18 cellular contexts compared by ENCODE assay signal in the genomic region with DNA sequence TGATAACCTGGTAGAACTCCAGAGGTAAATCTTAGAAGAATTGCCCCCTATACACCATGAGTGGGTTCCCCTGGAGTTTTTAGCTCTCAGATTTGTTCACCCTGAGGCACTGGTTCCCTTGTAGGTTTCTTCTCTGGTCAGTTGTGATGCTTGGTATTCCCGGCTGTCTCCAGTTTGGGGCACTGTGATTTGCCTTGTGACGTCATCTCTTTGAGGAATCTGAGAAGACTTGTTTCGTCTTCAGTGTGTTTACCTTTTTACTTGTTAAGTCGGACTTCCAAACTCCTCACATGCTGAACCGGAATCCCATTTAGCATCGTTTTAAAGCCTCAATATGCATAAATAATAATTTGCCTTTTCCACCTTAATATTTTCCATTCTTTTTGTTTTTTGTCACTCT. TPM values are rescaled to one million over a fixed set of nuclear protein-coding genes. Genes with fewer than 3 reads are reported as not detected.
DNase-seq lines count a peak whose midpoint lies in the region; ATAC-seq, FAIRE-seq and TF ChIP-seq lines count a peak whose summit lies in the region.
"Had no signal": no experiment of that assay in that cellular context is flagged by ENCODE, and none has a peak within 500 bp of the region (broad histone marks: within the 10 kb centered on the region; RNA-seq: fewer than 3 reads in every experiment).

No MANE protein-coding gene starts in this region.

- CTCF ChIA-PET in MCF 10A (lab: Yijun Ruan, JAX) = no interaction called here
- CTCF ChIA-PET in HEK293 (lab: Yijun Ruan, JAX) = interaction anchor here (0.6 to 0.8 kb wide), 4 partner anchors 170 to 318 kb away, joined by 3 to 5 read pairs (median 4); no protein-coding TSS in a partner anchor

- H3K27ac ChIP-seq in HEK293 (ENCODE audit: extremely low read depth, low read depth, low read length) = no peak overlapping the region
- H3K27ac ChIP-seq: BLaER1, HL-60 had no signal

- H3K36me3 Mint-ChIP-seq in MCF 10A (ENCODE audit: insufficient read depth, unreplicated experiment) (peaks cover 6% of the 10 kb centered on the region), nephron progenitor cell (ENCODE audit: low read depth) (peaks cover 79% of the 10 kb centered on the region)
- H3K36me3 Mint-ChIP-seq: CD14-positive monocyte; CD4-positive, alpha-beta memory T cell had no signal

- intact Hi-C loops in MCF 10A (cut with micrococcal nuclease) = no loop called here

- H3K4me3 Mint-ChIP-seq in MCF 10A (ENCODE audit: unreplicated experiment) (no peak overlapping the region), nephron progenitor cell (no peak overlapping the region)
- H3K4me3 Mint-ChIP-seq: CD14-positive monocyte; CD4-positive, alpha-beta memory T cell had no signal

- H3K27me3 Mint-ChIP-seq in MCF 10A (ENCODE audit: insufficient read depth, unreplicated experiment) (no peaks in the 10 kb centered on the region), nephron progenitor cell (ENCODE audit: low read depth, poor library complexity) (no peaks in the 10 kb centered on the region)

- POLR2A ChIA-PET in MCF 10A (lab: Yijun Ruan, JAX) = interaction anchor here (0.6 kb wide), 1 partner anchor 95 kb away, joined by 3 read pairs; no protein-coding TSS in a partner anchor
- POLR2A ChIA-PET in HEK293 (lab: Yijun Ruan, JAX) = no interaction called here

- TF ChIP-seq CTCF in MCF 10A (IDR thresholded peaks at IDR 0.05; ENCODE audit: unreplicated experiment) = no peak
- TF ChIP-seq CTCF in HEK293 (tag by site-specific recombination; IDR thresholded peaks at IDR 0.05) = no peak
- TF ChIP-seq CTCF in bronchial epithelial cell (IDR thresholded peaks at IDR 0.05; ENCODE audit: insufficient read depth, low read length, severe bottlenecking) = no peak
- TF ChIP-seq CTCF in nephron progenitor cell (IDR thresholded peaks at IDR 0.05) = no peak

- no peak overlapping the region for H3K27ac Mint-ChIP-seq in MCF 10A (ENCODE audit: low read depth, unreplicated experiment)
- peak overlapping the region; percentile 78 for H3K27ac Mint-ChIP-seq in nephron progenitor cell
- H3K27ac Mint-ChIP-seq: CD4-positive, alpha-beta memory T cell had no signal

- no peak for ATAC-seq in GM21447 (IDR thresholded peaks at IDR 0.05; ENCODE audit: unreplicated experiment)

- H3K4me3 ChIP-seq in HEK293 (ENCODE audit: low read depth, low read length) = no peak overlapping the region
- no peak overlapping the region for H3K4me3 ChIP-seq in bronchial epithelial cell (ENCODE audit: low read depth, low read length)
- H3K4me3 ChIP-seq: BLaER1, HAP-1 had no signal

- peak; percentile 22 to 76 for DNase-seq in T47D (ENCODE audit: low read depth in 1 of 2, low spot score in 1 of 2)
- DNase-seq in MCF 10A (ENCODE audit: unreplicated experiment) = no peak
- no peak for DNase-seq in bronchial epithelial cell (ENCODE audit: low read depth)
- no peak for DNase-seq in nephron progenitor cell
- no peak for DNase-seq in NCI-H446 treated with DMSO at 0.1 percent for 48 hours (lab: John Stamatoyannopoulos, UW)
- no peak for DNase-seq in G401 (ENCODE audit: low spot score)
- DNase-seq: 8988T; CD4-positive, alpha-beta memory T cell; DMS153; DMS79; GF-D8; IMR-90 had no signal

- H3K9me3 ChIP-seq in HEK293 (ENCODE audit: control insufficient read depth, insufficient read depth, low read depth, low read length) = no peaks in the 10 kb centered on the region
- H3K9me3 ChIP-seq: HAP-1 had no signal

- H3K9me3 Mint-ChIP-seq in MCF 10A (ENCODE audit: unreplicated experiment) = no peaks in the 10 kb centered on the region
- peaks cover 42% of the 10 kb centered on the region for H3K9me3 Mint-ChIP-seq in nephron progenitor cell
- H3K9me3 Mint-ChIP-seq: CD4-positive, alpha-beta memory T cell had no signal

- in situ Hi-C loops in T47D (cut with HindIII; ENCODE audit: low pct_unique_long_range_greater_than_20kb, low sequenced_read_pairs) = no loop called here
- in situ Hi-C loops in G401 (cut with HindIII; ENCODE audit: low sequenced_read_pairs) = no loop called here

- H3K27me3 ChIP-seq in bronchial epithelial cell (ENCODE audit: control insufficient read depth, insufficient read depth, low read length) = no peaks in the 10 kb centered on the region
- H3K27me3 ChIP-seq: BLaER1 had no signal

- H3K4me1 Mint-ChIP-seq in MCF 10A (ENCODE audit: insufficient read depth, unreplicated experiment) (no peaks in the 10 kb centered on the region), nephron progenitor cell (peaks cover 37% of the 10 kb centered on the region)
- H3K4me1 Mint-ChIP-seq: CD14-positive monocyte; CD4-positive, alpha-beta memory T cell had no signal

- H3K4me1 ChIP-seq in HEK293 (ENCODE audit: control insufficient read depth, insufficient read depth, low read length) = no peaks in the 10 kb centered on the region; the same call in 1 of the 2 replicates
- H3K4me1 ChIP-seq: BLaER1, HAP-1 had no signal

- BruUV-seq in MCF 10A (replicated peaks; lab: Mats Ljungman, UMichigan) = no TSS peak

- no peaks in the 10 kb centered on the region for H3K36me3 ChIP-seq in HEK293 (ENCODE audit: control insufficient read depth in 2 of 2, insufficient read depth in 1 of 2, low read length in 2 of 2)
- no peaks in the 10 kb centered on the region for H3K36me3 ChIP-seq in bronchial epithelial cell (ENCODE audit: control insufficient read depth, insufficient read depth, low read length)
- H3K36me3 ChIP-seq: BLaER1, HAP-1 had no signal

- peak; percentile 32 for FAIRE-seq in bronchial epithelial cell (lab: Jason Lieb, UNC)

TF ChIP-seq in HEK293, 187 proteins besides CTCF, POLR2A, EP300 and RAD21:
- TF ChIP-seq ZNF138 (tag by site-specific recombination; IDR thresholded peaks at IDR 0.05; ENCODE audit: borderline replicate concordance) (no peak), ZNF600 (tag by site-specific recombination; IDR thresholded peaks at IDR 0.05) (no peak), ZNF558 (tag by site-specific recombination; IDR thresholded peaks at IDR 0.05) (no peak), ZBTB7A (tag by site-specific recombination; IDR thresholded peaks at IDR 0.05; ENCODE audit: low read depth) (no peak), ZNF629 (tag by site-specific recombination; IDR thresholded peaks at IDR 0.05) (peak; percentile 50; the same call in 1 of the 2 replicates)
- TF ChIP-seq, protein P1, sequence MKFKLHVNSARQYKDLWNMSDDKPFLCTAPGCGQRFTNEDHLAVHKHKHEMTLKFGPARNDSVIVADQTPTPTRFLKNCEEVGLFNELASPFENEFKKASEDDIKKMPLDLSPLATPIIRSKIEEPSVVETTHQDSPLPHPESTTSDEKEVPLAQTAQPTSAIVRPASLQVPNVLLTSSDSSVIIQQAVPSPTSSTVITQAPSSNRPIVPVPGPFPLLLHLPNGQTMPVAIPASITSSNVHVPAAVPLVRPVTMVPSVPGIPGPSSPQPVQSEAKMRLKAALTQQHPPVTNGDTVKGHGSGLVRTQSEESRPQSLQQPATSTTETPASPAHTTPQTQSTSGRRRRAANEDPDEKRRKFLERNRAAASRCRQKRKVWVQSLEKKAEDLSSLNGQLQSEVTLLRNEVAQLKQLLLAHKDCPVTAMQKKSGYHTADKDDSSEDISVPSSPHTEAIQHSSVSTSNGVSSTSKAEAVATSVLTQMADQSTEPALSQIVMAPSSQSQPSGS (tag by site-specific recombination; IDR thresholded peaks at IDR 0.05; ENCODE audit: low read depth) = peak; percentile 75
- TF ChIP-seq, protein P2, sequence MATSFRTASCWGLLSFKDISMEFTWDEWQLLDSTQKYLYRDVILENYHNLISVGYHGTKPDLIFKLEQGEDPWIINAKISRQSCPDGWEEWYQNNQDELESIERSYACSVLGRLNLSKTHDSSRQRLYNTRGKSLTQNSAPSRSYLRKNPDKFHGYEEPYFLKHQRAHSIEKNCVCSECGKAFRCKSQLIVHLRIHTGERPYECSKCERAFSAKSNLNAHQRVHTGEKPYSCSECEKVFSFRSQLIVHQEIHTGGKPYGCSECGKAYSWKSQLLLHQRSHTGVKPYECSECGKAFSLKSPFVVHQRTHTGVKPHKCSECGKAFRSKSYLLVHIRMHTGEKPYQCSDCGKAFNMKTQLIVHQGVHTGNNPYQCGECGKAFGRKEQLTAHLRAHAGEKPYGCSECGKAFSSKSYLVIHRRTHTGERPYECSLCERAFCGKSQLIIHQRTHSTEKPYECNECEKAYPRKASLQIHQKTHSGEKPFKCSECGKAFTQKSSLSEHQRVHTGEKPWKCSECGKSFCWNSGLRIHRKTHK (tag by site-specific recombination; IDR thresholded peaks at IDR 0.05) = no peak
- TF ChIP-seq, protein P3, sequence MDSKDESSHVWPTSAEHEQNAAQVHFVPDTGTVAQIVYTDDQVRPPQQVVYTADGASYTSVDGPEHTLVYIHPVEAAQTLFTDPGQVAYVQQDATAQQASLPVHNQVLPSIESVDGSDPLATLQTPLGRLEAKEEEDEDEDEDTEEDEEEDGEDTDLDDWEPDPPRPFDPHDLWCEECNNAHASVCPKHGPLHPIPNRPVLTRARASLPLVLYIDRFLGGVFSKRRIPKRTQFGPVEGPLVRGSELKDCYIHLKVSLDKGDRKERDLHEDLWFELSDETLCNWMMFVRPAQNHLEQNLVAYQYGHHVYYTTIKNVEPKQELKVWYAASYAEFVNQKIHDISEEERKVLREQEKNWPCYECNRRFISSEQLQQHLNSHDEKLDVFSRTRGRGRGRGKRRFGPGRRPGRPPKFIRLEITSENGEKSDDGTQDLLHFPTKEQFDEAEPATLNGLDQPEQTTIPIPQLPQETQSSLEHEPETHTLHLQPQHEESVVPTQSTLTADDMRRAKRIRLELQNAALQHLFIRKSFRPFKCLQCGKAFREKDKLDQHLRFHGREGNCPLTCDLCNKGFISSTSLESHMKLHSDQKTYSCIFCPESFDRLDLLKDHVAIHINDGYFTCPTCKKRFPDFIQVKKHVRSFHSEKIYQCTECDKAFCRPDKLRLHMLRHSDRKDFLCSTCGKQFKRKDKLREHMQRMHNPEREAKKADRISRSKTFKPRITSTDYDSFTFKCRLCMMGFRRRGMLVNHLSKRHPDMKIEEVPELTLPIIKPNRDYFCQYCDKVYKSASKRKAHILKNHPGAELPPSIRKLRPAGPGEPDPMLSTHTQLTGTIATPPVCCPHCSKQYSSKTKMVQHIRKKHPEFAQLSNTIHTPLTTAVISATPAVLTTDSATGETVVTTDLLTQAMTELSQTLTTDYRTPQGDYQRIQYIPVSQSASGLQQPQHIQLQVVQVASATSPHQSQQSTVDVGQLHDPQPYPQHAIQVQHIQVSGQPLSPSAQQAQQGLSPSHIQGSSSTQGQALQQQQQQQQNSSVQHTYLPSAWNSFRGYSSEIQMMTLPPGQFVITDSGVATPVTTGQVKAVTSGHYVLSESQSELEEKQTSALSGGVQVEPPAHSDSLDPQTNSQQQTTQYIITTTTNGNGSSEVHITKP (tag by site-specific recombination; IDR thresholded peaks at IDR 0.05) = 0 out of 2 replicates have a peak, but pooled peaks have one; percentile 4
TF ChIP-seq in HEK293: peak in this region for 3.

RNA-seq across cellular contexts. Expression of a gene that starts 54.4 kb away (rescaled TPM):
- not detected in 2 replicates for total RNA-seq in MCF 10A (2022)
- total RNA-seq in bronchial epithelial cell = not detected in 2 replicates
- total RNA-seq in G401 (2014; rRNA removed; shearing (Covaris generic)) = 2.0 and 2.1 TPM in 2 replicates
- total RNA-seq: CD4-positive, alpha-beta memory T cell; IMR-90 had no signal

Comparison
In these comparisons a context has a peak if more than half of its experiments do, and no peak if none do; other contexts are left out.
1. DNase-seq: peak in T47D (2 of 2); none in MCF 10A (single experiment), bronchial epithelial cell (single experiment), nephron progenitor cell (single experiment), NCI-H446 treated with DMSO at 0.1 percent for 48 hours (single experiment) and G401 (single experiment).